Comparison of ENCODE assay signal across 8 cellular contexts in genomic region chr12:81758421-81759214, GRCh38. TPM values are rescaled to one million over a fixed set of nuclear protein-coding genes. Genes with fewer than 3 reads are reported as not detected.
DNase-seq lines count a peak whose midpoint lies in the region; ATAC-seq, FAIRE-seq and TF ChIP-seq lines count a peak whose summit lies in the region.

No MANE protein-coding gene starts in this region.

- peaks cover 18% of the 10 kb centered on the region for H3K27me3 Mint-ChIP-seq in brain

- H3K4me2 ChIP-seq in Karpas-422 (ENCODE audit: low read depth, low read length, poor library complexity, severe bottlenecking) = no peak overlapping the region

- peak overlapping the region; percentile 88 to 97 (median 91) for H3K27ac Mint-ChIP-seq in brain

- TF ChIP-seq POLR2A in GM12891 (IDR thresholded peaks at IDR 0.05; ENCODE audit: low read depth, low read length) = no peak

- H3K79me2 ChIP-seq in Karpas-422 (ENCODE audit: low read length) = no peaks in the 10 kb centered on the region

- no peaks in the 10 kb centered on the region for H4K20me1 ChIP-seq in Karpas-422 (ENCODE audit: insufficient read depth, low read depth, low read length)

- FAIRE-seq in GM12891 (lab: Jason Lieb, UNC) = no peak

- no peaks in the 10 kb centered on the region for H3K27me3 ChIP-seq in Karpas-422 (ENCODE audit: low read length)

- peaks cover 0 to 2% (median 0%) of the 10 kb centered on the region in 5 experiments for H3K9me3 Mint-ChIP-seq in brain

- no peaks in the 10 kb centered on the region for H3K36me3 ChIP-seq in Karpas-422 (ENCODE audit: insufficient read depth, low read length)

- H3K4me1 ChIP-seq in Karpas-422 (ENCODE audit: low read length) = no peaks in the 10 kb centered on the region

- ATAC-seq in HG03159 (IDR thresholded peaks at IDR 0.05; ENCODE audit: unreplicated experiment) (no peak), HG03565 (IDR thresholded peaks at IDR 0.05; ENCODE audit: unreplicated experiment) (no peak)

- peak overlapping the region; percentile 72 for H3K4me3 ChIP-seq in iPS-18c (ENCODE audit: insufficient read depth, low read depth, low read length)
- H3K4me3 ChIP-seq in skeletal muscle cell (ENCODE audit: low read depth, low read length) = peak overlapping the region; percentile 54
- H3K4me3 ChIP-seq in Karpas-422 (ENCODE audit: low read length) = no peak overlapping the region

- no peak overlapping the region for H2AFZ ChIP-seq in Karpas-422 (ENCODE audit: low read length)

- no peak for TF ChIP-seq CTCF in brain (conservative IDR thresholded peaks at IDR 0.05)

- no peak overlapping the region for H3K27ac ChIP-seq in Karpas-422 (ENCODE audit: low read length)

- no peak overlapping the region for H3K9ac ChIP-seq in Karpas-422 (ENCODE audit: low read length)

- peaks cover 8% of the 10 kb centered on the region for H3K36me3 Mint-ChIP-seq in brain

- H3K9me3 ChIP-seq in iPS-18c (ENCODE audit: control insufficient read depth, insufficient read depth, low read length) = no peaks in the 10 kb centered on the region
- no peaks in the 10 kb centered on the region for H3K9me3 ChIP-seq in Karpas-422 (ENCODE audit: low read length)

- H3K9me2 ChIP-seq in Karpas-422 (replicated peaks; ENCODE audit: insufficient read depth, low read length) = no peaks in the 10 kb centered on the region

- peak overlapping the region; percentile 92 to 98 (median 96) for H3K4me3 Mint-ChIP-seq in brain

- peaks cover 43% of the 10 kb centered on the region for H3K4me1 Mint-ChIP-seq in brain

- DNase-seq in GM12891 (ENCODE audit: insufficient read length, low spot score) (peak; percentile 2), NCI-H2227 treated with DMSO at 0.1 percent for 48 hours (lab: John Stamatoyannopoulos, UW) (peak; percentile 75), skeletal muscle cell (ENCODE audit: low read depth) (no peak), Karpas-422 (no peak)

TF ChIP-seq in GM12891, 5 proteins besides CTCF, POLR2A, EP300 and RAD21:
- TF ChIP-seq TAF1 (IDR thresholded peaks at IDR 0.05; ENCODE audit: low read depth, low read length) = no peak
- TF ChIP-seq POLR2AphosphoS5 (IDR thresholded peaks at IDR 0.05; ENCODE audit: low read depth, low read length) = no peak
- no peak for TF ChIP-seq PAX5 (IDR thresholded peaks at IDR 0.05; ENCODE audit: insufficient read depth, low read length, severe bottlenecking)
- no peak for TF ChIP-seq SPI1 (IDR thresholded peaks at IDR 0.05; ENCODE audit: low read depth, low read length)
- no peak for TF ChIP-seq POU2F2 (IDR thresholded peaks at IDR 0.05; ENCODE audit: low read depth, low read length)

RNA-seq across cellular contexts. Expression of gene PPFIA2, which starts 0.5 kb away (rescaled TPM):
- polyA plus RNA-seq in GM12891 (2012; ENCODE audit: low read depth, missing spikeins) = not detected
- 5.5 TPM for polyA plus RNA-seq in brain (ENCODE audit: insufficient read depth, low read depth, low replicate concordance)
- not detected in 2 replicates for total RNA-seq in Karpas-422 (2014; rRNA removed; shearing (Covaris generic); ENCODE audit: low replicate concordance)

Comparison
In these comparisons a context has a peak if more than half of its experiments do, and no peak if none do; other contexts are left out.
1. DNase-seq: peak in GM12891 (single experiment) and NCI-H2227 treated with DMSO at 0.1 percent for 48 hours (single experiment); none in skeletal muscle cell (single experiment) and Karpas-422 (single experiment).